Comparison of ENCODE assay signal across 19 cellular contexts in genomic region chr7:100881136-100881535, GRCh38.
"Had no signal": no experiment of that assay in that cellular context is flagged by ENCODE, and none has a peak within 500 bp of the region (broad histone marks: within the 10 kb centered on the region; RNA-seq: fewer than 3 reads in every experiment).

No MANE protein-coding gene starts in this region.

- H3K27ac Mint-ChIP-seq: activated naive CD8-positive, alpha-beta T cell treated with anti-CD3 and anti-CD28 coated beads, Interleukin-2, amount 10 ng/mL, durations not matched to agents 7 days and 5 days; neural progenitor cell; T-helper 2 cell treated with Interferon-gamma antibody and Interleukin-4, amounts not matched to agents 5 μg/mL and 100 μg/mL, for 36 hours had no signal

- H3K4me3 Mint-ChIP-seq: activated naive CD8-positive, alpha-beta T cell treated with anti-CD3 and anti-CD28 coated beads, Interleukin-2, amount 10 ng/mL, durations not matched to agents 7 days and 5 days; effector memory CD8-positive, alpha-beta T cell; mesothelial cell of epicardium; neural progenitor cell; T-helper 2 cell treated with Interferon-gamma antibody and Interleukin-4, amounts not matched to agents 5 μg/mL and 100 μg/mL, for 36 hours had no signal

- H3K27me3 Mint-ChIP-seq: activated naive CD8-positive, alpha-beta T cell treated with anti-CD3 and anti-CD28 coated beads, Interleukin-2, amount 10 ng/mL, durations not matched to agents 7 days and 5 days; effector memory CD8-positive, alpha-beta T cell had no signal

- H3K9me3 ChIP-seq: breast epithelium, heart right ventricle, lower lobe of right lung, pancreas, sigmoid colon, SJCRH30, tibial artery had no signal

- DNase-seq: activated CD4-positive, alpha-beta T cell treated with anti-CD3 and anti-CD28 coated beads, Interleukin-2, amount 50 U/mL, for 48 hours; activated effector memory CD4-positive, alpha-beta T cell treated with anti-CD3 and anti-CD28 coated beads, Interleukin-2, amount 50 U/mL, for 16 hours; activated T-cell treated with anti-CD3 and anti-CD28 coated beads, Interleukin-2, amount 50 U/mL, for 48 hours; cerebellar nuclear complex; dermis blood vessel endothelial cell; effector memory CD8-positive, alpha-beta T cell; heart right ventricle; left cardiac atrium; lower lobe of right lung; sigmoid colon; SJCRH30; stimulated activated CD4-positive, alpha-beta T cell treated with anti-CD3 and anti-CD28 coated beads, Interleukin-1b, Interleukin-23, amount 100 ng/mL, for 48 hours; tibial artery had no signal

- H3K27me3 ChIP-seq: breast epithelium, heart right ventricle, neural progenitor cell, pancreas, sigmoid colon, SJCRH30, tibial artery had no signal

- H3K9me3 Mint-ChIP-seq: activated naive CD8-positive, alpha-beta T cell treated with anti-CD3 and anti-CD28 coated beads, Interleukin-2, amount 10 ng/mL, durations not matched to agents 7 days and 5 days; effector memory CD8-positive, alpha-beta T cell; mesothelial cell of epicardium; neural progenitor cell; T-helper 2 cell treated with Interferon-gamma antibody and Interleukin-4, amounts not matched to agents 5 μg/mL and 100 μg/mL, for 36 hours had no signal

- H3K27ac ChIP-seq: breast epithelium, lower lobe of right lung, neural progenitor cell, pancreas, sigmoid colon, SJCRH30, tibial artery had no signal

- H3K4me3 ChIP-seq: breast epithelium, heart right ventricle, lower lobe of right lung, neural progenitor cell, pancreas, sigmoid colon, SJCRH30, tibial artery had no signal

- ATAC-seq: effector memory CD8-positive, alpha-beta T cell; left cardiac atrium; pancreas had no signal
